ENCODE assay signal across 24 cellular contexts in genomic region chr3:46874430-46874829, GRCh38. TPM values are rescaled to one million over a fixed set of nuclear protein-coding genes. Genes with fewer than 3 reads are reported as not detected.
DNase-seq lines count a peak whose midpoint lies in the region; ATAC-seq and TF ChIP-seq lines count a peak whose summit lies in the region.
"Had no signal": no experiment of that assay in that cellular context is flagged by ENCODE, and none has a peak within 500 bp of the region (broad histone marks: within the 10 kb centered on the region; RNA-seq: fewer than 3 reads in every experiment).

No MANE protein-coding gene starts in this region.

- peak overlapping the region in 5 of 8 donors; percentile 58 to 75 (median 65) for H3K27ac ChIP-seq in spleen
- H3K27ac ChIP-seq: foreskin keratinocyte had no signal

- H3K4me3 Mint-ChIP-seq in chondrocyte (ENCODE audit: unreplicated experiment): no peak overlapping the region
- H3K4me3 Mint-ChIP-seq: activated naive CD8-positive, alpha-beta T cell treated with anti-CD3 and anti-CD28 coated beads, Interleukin-2, amount 50 U/mL, for 24 hours; activated T-helper 17 cell treated with anti-CD3 and anti-CD28 coated beads, Interleukin-2, amount 50 U/mL, for 72 hours; CD8-positive, alpha-beta memory T cell; H9; naive thymus-derived CD8-positive, alpha-beta T cell had no signal

- ATAC-seq in HG02610 (IDR thresholded peaks at IDR 0.05; ENCODE audit: unreplicated experiment): no peak
- ATAC-seq in HG03196 (IDR thresholded peaks at IDR 0.05; ENCODE audit: unreplicated experiment): no peak
- ATAC-seq: activated naive CD8-positive, alpha-beta T cell treated with anti-CD3 and anti-CD28 coated beads, Interleukin-2, amount 50 U/mL, for 24 hours; activated T-helper 17 cell treated with anti-CD3 and anti-CD28 coated beads, Interleukin-2, amount 50 U/mL, for 72 hours; foreskin keratinocyte; naive thymus-derived CD8-positive, alpha-beta T cell; stimulated activated naive CD8-positive, alpha-beta T cell treated with anti-CD3 and anti-CD28 coated beads, Interleukin-15, Interleukin-2, amounts not matched to agents 100 U/mL and 50 U/mL, for 24 hours had no signal

- TF ChIP-seq CTCF in GM10266 (IDR thresholded peaks at IDR 0.05; ENCODE audit: control insufficient read depth, insufficient read depth, low read depth, missing control alignments) (no peak), chondrocyte (IDR thresholded peaks at IDR 0.05) (no peak), spleen (IDR thresholded peaks at IDR 0.05 in 8 of 11, conservative IDR thresholded peaks at IDR 0.05 in 3 of 11) (no peak)

- peaks cover 8 to 66% (median 28%) of the 10 kb centered on the region in 6 donors for H3K4me1 ChIP-seq in spleen
- H3K4me1 ChIP-seq: foreskin keratinocyte had no signal

- 9 to 18% (median 14%) methylated on average over 16 to 18 of the region's 18 CpGs for WGBS in spleen, 5 donors

- no peaks in the 10 kb centered on the region for H3K36me3 Mint-ChIP-seq in chondrocyte (ENCODE audit: low read depth)
- H3K36me3 Mint-ChIP-seq: CD8-positive, alpha-beta memory T cell; naive thymus-derived CD8-positive, alpha-beta T cell had no signal

- H3K9me3 Mint-ChIP-seq in chondrocyte (ENCODE audit: low read depth): no peaks in the 10 kb centered on the region
- H3K9me3 Mint-ChIP-seq: activated naive CD8-positive, alpha-beta T cell treated with anti-CD3 and anti-CD28 coated beads, Interleukin-2, amount 50 U/mL, for 24 hours; activated T-helper 17 cell treated with anti-CD3 and anti-CD28 coated beads, Interleukin-2, amount 50 U/mL, for 72 hours; CD8-positive, alpha-beta memory T cell; H9; naive thymus-derived CD8-positive, alpha-beta T cell had no signal

- H3K27me3 Mint-ChIP-seq in chondrocyte (ENCODE audit: low read depth): peaks cover 13% of the 10 kb centered on the region

- no peak overlapping the region for H3K4me3 ChIP-seq in spleen

- H3K9me3 ChIP-seq in spleen: no peaks in the 10 kb centered on the region

- no peak for TF ChIP-seq POLR2A in spleen (IDR thresholded peaks at IDR 0.05)

- DNase-seq in GM10266 (ENCODE audit: extremely low spot score) (peak; percentile 28), chondrocyte (ENCODE audit: low spot score) (no peak), left kidney (ENCODE audit: low read depth, low spot score) (peak; percentile 80), spleen (no peak), NCI-H524 (lab: John Stamatoyannopoulos, UW) (no peak), globus pallidus (ENCODE audit: low spot score) (no peak)
- DNase-seq: activated CD4-positive, CD25-positive, alpha-beta regulatory T cell; activated naive CD8-positive, alpha-beta T cell treated with anti-CD3 and anti-CD28 coated beads, Interleukin-2, amount 50 U/mL, for 24 hours; CD8-positive, alpha-beta memory T cell; central memory CD4-positive, alpha-beta T cell; DMS79 treated with DMSO at 0.1 percent for 48 hours; foreskin keratinocyte; H9; naive thymus-derived CD8-positive, alpha-beta T cell; NCI-H1694 treated with DMSO at 0.1 percent for 48 hours; stimulated activated naive CD8-positive, alpha-beta T cell treated with anti-CD3 and anti-CD28 coated beads, Interleukin-15, Interleukin-2, amounts not matched to agents 100 U/mL and 50 U/mL, for 24 hours had no signal

- H3K4me1 Mint-ChIP-seq in chondrocyte (ENCODE audit: low read depth): peaks cover 58% of the 10 kb centered on the region
- H3K4me1 Mint-ChIP-seq: activated T-helper 17 cell treated with anti-CD3 and anti-CD28 coated beads, Interleukin-2, amount 50 U/mL, for 72 hours; CD8-positive, alpha-beta memory T cell had no signal

- peak overlapping the region; percentile 41 for H3K27ac Mint-ChIP-seq in chondrocyte (ENCODE audit: unreplicated experiment)
- H3K27ac Mint-ChIP-seq: activated naive CD8-positive, alpha-beta T cell treated with anti-CD3 and anti-CD28 coated beads, Interleukin-2, amount 50 U/mL, for 24 hours; activated T-helper 17 cell treated with anti-CD3 and anti-CD28 coated beads, Interleukin-2, amount 50 U/mL, for 72 hours; CD8-positive, alpha-beta memory T cell; H9 had no signal

- peaks cover 0 to 5% (median 0%) of the 10 kb centered on the region in 7 donors for H3K27me3 ChIP-seq in spleen (replicated peaks in 1 of 7)

- no peaks in the 10 kb centered on the region for H3K36me3 ChIP-seq in spleen

- intact Hi-C loops in spleen (cut with DNase I; ENCODE audit: low total_unique reads): no loop called here

RNA-seq across cellular contexts. Expression of gene PTH1R, which starts 3.1 kb away (rescaled TPM):
- total RNA-seq in chondrocyte: 2.4 to 6.3 TPM (median 3.1 TPM) in 3 replicates
- total RNA-seq in spleen: 10 to 100 TPM in 6 of 7 donors, 1 to 10 TPM in 1; 5.1 to 38.7 (median 21.9) TPM
- 100 to 1,000 TPM in 1 of 3 donors, 10 to 100 TPM in 2; 61.8 to 190 (median 67.1) TPM for polyA plus RNA-seq in spleen
- total RNA-seq: activated CD8-positive, alpha-beta memory T cell treated with anti-CD3 and anti-CD28 coated beads for 36 hours; activated T-helper 17 cell treated with anti-CD3 and anti-CD28 coated beads, Interleukin-2, amount 50 U/mL, for 72 hours; CD8-positive, alpha-beta memory T cell; foreskin keratinocyte; naive thymus-derived CD8-positive, alpha-beta T cell; T-helper 2 cell treated with Interferon-gamma antibody and Interleukin-4, amounts not matched to agents 100 ng/mL and 5 ng/mL, for 36 hours had no signal
- polyA plus RNA-seq: CD8-positive, alpha-beta memory T cell; foreskin keratinocyte; naive thymus-derived CD8-positive, alpha-beta T cell had no signal

RNA-seq across cellular contexts. Expression of gene MYL3, which starts 11.2 kb away (rescaled TPM):
- total RNA-seq in chondrocyte (0.22 to 0.82 TPM in 2 of 3 replicates, not detected in the other), spleen (10 to 100 TPM in 2 of 7 donors, 1 to 10 TPM in 5; 1.9 to 16.2 (median 7.3) TPM)
- 1 to 10 TPM; 2.6 to 6.7 (median 5.3) TPM for polyA plus RNA-seq in spleen
- total RNA-seq: activated CD8-positive, alpha-beta memory T cell treated with anti-CD3 and anti-CD28 coated beads for 36 hours; activated T-helper 17 cell treated with anti-CD3 and anti-CD28 coated beads, Interleukin-2, amount 50 U/mL, for 72 hours; CD8-positive, alpha-beta memory T cell; foreskin keratinocyte; HT1080; naive thymus-derived CD8-positive, alpha-beta T cell; pulmonary artery endothelial cell; T-helper 2 cell treated with Interferon-gamma antibody and Interleukin-4, amounts not matched to agents 100 ng/mL and 5 ng/mL, for 36 hours had no signal
- polyA plus RNA-seq: AG04450; CD8-positive, alpha-beta memory T cell; foreskin keratinocyte; naive thymus-derived CD8-positive, alpha-beta T cell had no signal

Comparison
In these comparisons a context has a peak if more than half of its experiments do, and no peak if none do; other contexts are left out.
1. DNase-seq: peak in GM10266 (single experiment) and left kidney (single experiment); none in chondrocyte (single experiment), spleen (single experiment), NCI-H524 (0 of 2) and globus pallidus (single experiment).